In the genomic region with DNA sequence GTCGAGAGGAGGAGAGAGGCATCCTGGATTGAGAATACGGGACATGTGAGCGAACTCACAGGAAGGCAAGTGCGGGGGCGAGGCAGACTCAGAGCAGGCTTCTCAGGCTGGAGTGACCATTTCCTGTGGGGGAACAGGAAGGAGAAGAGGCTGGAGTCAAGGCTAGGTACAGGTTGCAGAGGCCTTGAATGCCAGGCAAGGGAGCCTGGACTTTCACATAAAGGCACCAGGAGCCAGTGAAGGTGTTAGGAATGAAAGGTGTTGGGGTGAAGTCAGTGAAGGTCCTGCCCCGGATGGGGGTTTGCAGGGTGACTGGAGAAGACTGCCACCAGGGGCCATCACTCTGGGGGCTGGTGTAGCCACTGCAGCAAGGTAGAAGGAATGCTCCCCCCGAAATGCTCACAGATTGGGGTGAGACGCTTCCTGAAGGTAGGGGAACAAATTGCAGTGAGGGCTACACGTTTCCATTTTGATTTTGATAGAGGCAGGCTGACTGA, we compare ENCODE assay signal across 19 cellular contexts. TPM values are rescaled to one million over a fixed set of nuclear protein-coding genes. Genes with fewer than 3 reads are reported as not detected.
DNase-seq lines count a peak whose midpoint lies in the region; ATAC-seq, FAIRE-seq and TF ChIP-seq lines count a peak whose summit lies in the region.
"Had no signal": no experiment of that assay in that cellular context is flagged by ENCODE, and none has a peak within 500 bp of the region (broad histone marks: within the 10 kb centered on the region; RNA-seq: fewer than 3 reads in every experiment).

No MANE protein-coding gene starts in this region.

- no peak overlapping the region for H2AFZ ChIP-seq in astrocyte (ENCODE audit: low read depth, low read length)

- H3K4me1 Mint-ChIP-seq in astrocyte (ENCODE audit: low read depth, unreplicated experiment), result peaks cover 19% of the 10 kb centered on the region
- H3K4me1 Mint-ChIP-seq: activated naive CD4-positive, alpha-beta T cell treated with anti-CD3 and anti-CD28 coated beads, Interleukin-2, amount 50 U/mL, for 24 hours had no signal

- peaks cover 11% of the 10 kb centered on the region for H3K36me3 Mint-ChIP-seq in astrocyte (ENCODE audit: low read depth, unreplicated experiment)
- H3K36me3 Mint-ChIP-seq: activated naive CD4-positive, alpha-beta T cell treated with anti-CD3 and anti-CD28 coated beads, Interleukin-2, amount 50 U/mL, for 24 hours; IgD-negative memory B cell had no signal

- CTCF ChIA-PET in HEK293 (lab: Yijun Ruan, JAX), result interaction anchor here (3.1 kb wide), 1 partner anchor 31 kb away, joined by 14 read pairs; no protein-coding TSS in a partner anchor

- H3K9me3 Mint-ChIP-seq in astrocyte (ENCODE audit: unreplicated experiment), result peaks cover 3% of the 10 kb centered on the region
- H3K9me3 Mint-ChIP-seq: activated naive CD4-positive, alpha-beta T cell treated with anti-CD3 and anti-CD28 coated beads, Interleukin-2, amount 50 U/mL, for 24 hours had no signal

- H3K27ac ChIP-seq in HEK293 (ENCODE audit: extremely low read depth, low read depth, low read length) (no peak overlapping the region), astrocyte (ENCODE audit: low read depth, low read length) (no peak overlapping the region), skeletal muscle tissue (ENCODE audit: low read depth, low read length) (peak overlapping the region; percentile 89)

- H3K27me3 Mint-ChIP-seq in astrocyte (ENCODE audit: low read depth, unreplicated experiment), result peaks cover 11% of the 10 kb centered on the region
- H3K27me3 Mint-ChIP-seq: progenitor cell of endocrine pancreas had no signal

- no peaks in the 10 kb centered on the region for H3K9me3 ChIP-seq in HEK293 (ENCODE audit: control insufficient read depth, insufficient read depth, low read depth, low read length)
- H3K9me3 ChIP-seq in astrocyte (ENCODE audit: insufficient read depth, low read depth, low read length), result no peaks in the 10 kb centered on the region
- no peaks in the 10 kb centered on the region for H3K9me3 ChIP-seq in skeletal muscle tissue (ENCODE audit: control insufficient read depth in 3 of 3, low read length in 3 of 3)

- POLR2A ChIA-PET in HEK293 (lab: Yijun Ruan, JAX), result no interaction called here

- TF ChIP-seq CTCF in HEK293 (tag by site-specific recombination; IDR thresholded peaks at IDR 0.05), result no peak
- TF ChIP-seq CTCF in astrocyte (IDR thresholded peaks at IDR 0.05; ENCODE audit: insufficient read depth, low read depth, low read length), result no peak

- peaks cover 13% of the 10 kb centered on the region for H3K4me1 ChIP-seq in HEK293 (ENCODE audit: control insufficient read depth, insufficient read depth, low read length)
- peaks cover 15% of the 10 kb centered on the region for H3K4me1 ChIP-seq in astrocyte (ENCODE audit: insufficient read depth, low read length)
- H3K4me1 ChIP-seq in skeletal muscle tissue (ENCODE audit: control insufficient read depth in 3 of 3, insufficient read depth in 3 of 3, low read length in 3 of 3), result peaks cover 56 to 71% (median 58%) of the 10 kb centered on the region in 3 donors

- H4K20me1 ChIP-seq in astrocyte (ENCODE audit: insufficient read depth, low read length), result no peaks in the 10 kb centered on the region

- peaks cover 9% of the 10 kb centered on the region for H3K27me3 ChIP-seq in astrocyte (ENCODE audit: insufficient read depth, low read length)
- H3K27me3 ChIP-seq in skeletal muscle tissue (ENCODE audit: control insufficient read depth in 3 of 3, insufficient read depth in 3 of 3, low read length in 3 of 3), result peaks cover 0 to 4% (median 0%) of the 10 kb centered on the region in 3 donors

- H3K79me2 ChIP-seq in astrocyte (ENCODE audit: insufficient read depth, low read length), result no peaks in the 10 kb centered on the region

- H3K36me3 ChIP-seq in HEK293 (ENCODE audit: control insufficient read depth in 2 of 2, insufficient read depth in 1 of 2, low read length in 2 of 2) (no peaks in the 10 kb centered on the region), astrocyte (ENCODE audit: insufficient read depth, low read length) (no peaks in the 10 kb centered on the region), skeletal muscle tissue (ENCODE audit: control insufficient read depth in 3 of 3, insufficient read depth in 3 of 3, low read length in 3 of 3) (no peaks in the 10 kb centered on the region)

- ATAC-seq in HG02610 (IDR thresholded peaks at IDR 0.05; ENCODE audit: unreplicated experiment) (no peak), GM21360 (IDR thresholded peaks at IDR 0.05; ENCODE audit: unreplicated experiment) (no peak), HG03108 (IDR thresholded peaks at IDR 0.05; ENCODE audit: unreplicated experiment) (no peak)

- H3K27ac Mint-ChIP-seq in astrocyte (ENCODE audit: unreplicated experiment), result peak overlapping the region; percentile 58
- H3K27ac Mint-ChIP-seq: activated naive CD4-positive, alpha-beta T cell treated with anti-CD3 and anti-CD28 coated beads, Interleukin-2, amount 50 U/mL, for 24 hours; IgD-negative memory B cell had no signal

- DNase-seq in astrocyte (ENCODE audit: low read depth) (no peak), kidney tubule cell (ENCODE audit: low spot score) (peak; percentile 37), GM19238 (ENCODE audit: insufficient read length, low spot score) (no peak)
- DNase-seq: cortex of kidney, GDM1, NCI-H1436 treated with DMSO at 0.1 percent for 48 hours, NCI-H524, SHP77 had no signal

- H3K4me3 ChIP-seq in HEK293 (ENCODE audit: low read depth, low read length) (no peak overlapping the region), astrocyte (ENCODE audit: insufficient read depth, low read depth, low read length) (no peak overlapping the region), skeletal muscle tissue (ENCODE audit: low read length in 3 of 3) (peak overlapping the region; percentile 27 to 70 (median 56))
- H3K4me3 ChIP-seq: lung had no signal

- H3K4me2 ChIP-seq in astrocyte (ENCODE audit: low read length), result no peak overlapping the region

- H3K4me3 Mint-ChIP-seq in astrocyte (ENCODE audit: unreplicated experiment), result no peak overlapping the region
- H3K4me3 Mint-ChIP-seq: activated naive CD4-positive, alpha-beta T cell treated with anti-CD3 and anti-CD28 coated beads, Interleukin-2, amount 50 U/mL, for 24 hours; CD14-positive monocyte; IgD-negative memory B cell had no signal

- no peak for FAIRE-seq in astrocyte (lab: Jason Lieb, UNC)

- H3K9ac ChIP-seq in astrocyte (ENCODE audit: low read length) (no peak overlapping the region), skeletal muscle tissue (ENCODE audit: low read depth in 1 of 3, low read length in 3 of 3) (peak overlapping the region; percentile 40 to 90 (median 75))

TF ChIP-seq in HEK293, 187 proteins besides CTCF, POLR2A, EP300 and RAD21:
- TF ChIP-seq ZNF341 (tag by site-specific recombination; IDR thresholded peaks at IDR 0.05; ENCODE audit: low read depth) (no peak), GLI4 (tag by site-specific recombination; IDR thresholded peaks at IDR 0.05) (peak; percentile 89; the same call in 1 of the 2 replicates), ZFHX2 (tag by site-specific recombination; conservative IDR thresholded peaks at IDR 0.05) (0 out of 2 replicates have a peak, but pooled peaks have one; percentile 8)

RNA-seq across cellular contexts. Expression of a gene that starts 5.3 kb away (rescaled TPM):
- 65.3 and 70.4 TPM in 2 replicates for total RNA-seq in astrocyte
- total RNA-seq in skeletal muscle tissue, result 44.4 TPM

RNA-seq across cellular contexts. Expression of a gene that starts 39.8 kb away (rescaled TPM):
- total RNA-seq in astrocyte (not detected in 2 replicates), skeletal muscle tissue (1.0 TPM)
- total RNA-seq: fibroblast of villous mesenchyme had no signal

RNA-seq across cellular contexts. Expression of a gene that starts 59.3 kb away (rescaled TPM):
- not detected in 2 replicates for total RNA-seq in astrocyte
- total RNA-seq in skeletal muscle tissue, result not detected
- total RNA-seq: fibroblast of villous mesenchyme, lung had no signal

Comparison
In these comparisons a context has a peak if more than half of its experiments do, and no peak if none do; other contexts are left out.
1. H3K4me3 ChIP-seq: peak in skeletal muscle tissue (3 of 3); none in HEK293 (single experiment) and astrocyte (single experiment).